Comparison of ENCODE assay signal across 1 cellular context in genomic region chr2:46337208-46337994, GRCh38.
TF ChIP-seq lines count a peak whose summit lies in the region.

No MANE protein-coding gene starts in this region.

TF ChIP-seq in IMR-90, 13 proteins besides CTCF, POLR2A, EP300 and RAD21:
- TF ChIP-seq ELK1 (IDR thresholded peaks at IDR 0.05; ENCODE audit: borderline replicate concordance, low read depth, low read length): no peak
- TF ChIP-seq SMC3 (IDR thresholded peaks at IDR 0.05; ENCODE audit: low read depth, low read length): no peak
- TF ChIP-seq FOS (IDR thresholded peaks at IDR 0.05; ENCODE audit: low read depth, low read length): no peak
- TF ChIP-seq MAFK (IDR thresholded peaks at IDR 0.05; ENCODE audit: low read depth, low read length): no peak
- TF ChIP-seq MAZ (IDR thresholded peaks at IDR 0.05; ENCODE audit: borderline replicate concordance, low read depth, low read length): no peak
- no peak for TF ChIP-seq NFE2L2 (IDR thresholded peaks at IDR 0.05; ENCODE audit: low read depth, low read length)
